In genomic region chr17:64565563-64565962, GRCh38 we compare ENCODE assay signal across 1 cellular context.
TF ChIP-seq lines count a peak whose summit lies in the region.

No MANE protein-coding gene starts in this region.

TF ChIP-seq in A549, 52 proteins besides CTCF, POLR2A, EP300 and RAD21 (continued from another document):
- TF ChIP-seq PBX3 (IDR thresholded peaks at IDR 0.05) (no peak), ELK1 (IDR thresholded peaks at IDR 0.05; ENCODE audit: low read depth, low read length) (no peak), HOXA7 (CRISPR knock-in tag; IDR thresholded peaks at IDR 0.05) (no peak), RARB (CRISPR knock-in tag; IDR thresholded peaks at IDR 0.05) (no peak), HOXB13 (CRISPR knock-in tag; IDR thresholded peaks at IDR 0.05; ENCODE audit: low read depth) (no peak), MAX (IDR thresholded peaks at IDR 0.05) (no peak), PHF8 (IDR thresholded peaks at IDR 0.05; ENCODE audit: borderline replicate concordance, low read depth) (no peak), CBX2 (IDR thresholded peaks at IDR 0.05; ENCODE audit: borderline replicate concordance, low read depth) (no peak)
